22 cellular contexts compared by ENCODE assay signal in the genomic region with DNA sequence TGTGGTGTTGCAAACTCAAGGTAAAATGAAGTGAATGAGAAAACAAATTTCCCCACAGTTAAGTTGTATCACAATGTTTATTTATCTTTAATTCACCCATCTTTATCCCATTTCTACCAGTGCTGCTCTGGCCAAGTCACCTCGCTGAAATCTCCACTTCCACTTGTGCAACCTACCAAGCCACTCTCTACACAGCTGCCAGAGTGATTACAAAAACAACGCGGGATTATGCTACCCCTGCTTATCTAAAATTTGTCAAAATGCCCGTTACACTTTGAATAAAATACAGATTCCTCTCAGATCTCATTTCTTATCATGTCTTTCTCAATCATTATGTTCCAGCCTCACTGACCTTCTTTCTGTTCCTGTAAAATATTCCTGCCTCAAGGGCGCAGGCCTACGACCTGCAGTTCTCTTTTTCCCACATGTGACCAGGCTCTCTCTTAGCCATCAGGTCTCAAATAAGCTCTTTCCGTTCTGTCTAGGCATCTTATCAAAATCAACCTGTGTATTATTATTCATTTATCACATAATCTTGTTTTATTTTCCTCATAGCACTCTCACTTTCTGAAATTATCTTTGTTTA.
"Had no signal": no experiment of that assay in that cellular context is flagged by ENCODE, and none has a peak within 500 bp of the region (broad histone marks: within the 10 kb centered on the region; RNA-seq: fewer than 3 reads in every experiment).

No MANE protein-coding gene starts in this region.

- H3K36me3 ChIP-seq: colonic mucosa, heart right ventricle, upper lobe of left lung had no signal

- H3K4me3 Mint-ChIP-seq: activated naive CD4-positive, alpha-beta T cell treated with anti-CD3 and anti-CD28 coated beads, Interleukin-2, amount 50 U/mL, for 24 hours; endodermal cell; immature natural killer cell; nephron had no signal

- H3K9me3 Mint-ChIP-seq: activated naive CD4-positive, alpha-beta T cell treated with anti-CD3 and anti-CD28 coated beads, Interleukin-2, amount 50 U/mL, for 24 hours; endodermal cell; immature natural killer cell; nephron had no signal

- H3K9me3 ChIP-seq: body of pancreas, colonic mucosa, heart right ventricle, testis, upper lobe of left lung had no signal

- H3K4me1 ChIP-seq: body of pancreas, colonic mucosa, upper lobe of left lung had no signal

- H3K27ac ChIP-seq: body of pancreas, colonic mucosa, epithelial cell of prostate, heart right ventricle, upper lobe of left lung had no signal

- H3K27me3 ChIP-seq: body of pancreas, colonic mucosa, heart right ventricle, testis, upper lobe of left lung had no signal

- H3K4me1 Mint-ChIP-seq: activated naive CD4-positive, alpha-beta T cell treated with anti-CD3 and anti-CD28 coated beads, Interleukin-2, amount 50 U/mL, for 24 hours; immature natural killer cell had no signal

- H3K36me3 Mint-ChIP-seq: activated naive CD4-positive, alpha-beta T cell treated with anti-CD3 and anti-CD28 coated beads, Interleukin-2, amount 50 U/mL, for 24 hours; immature natural killer cell had no signal

- H3K27ac Mint-ChIP-seq: activated naive CD4-positive, alpha-beta T cell treated with anti-CD3 and anti-CD28 coated beads, Interleukin-2, amount 50 U/mL, for 24 hours; endodermal cell; immature natural killer cell; nephron had no signal

- DNase-seq: activated CD4-positive, alpha-beta T cell treated with anti-CD3 and anti-CD28 coated beads, Interleukin-2, amount 50 U/mL, for 1 hour; activated CD4-positive, CD25-positive, alpha-beta regulatory T cell treated with anti-CD3 and anti-CD28 coated beads, Interleukin-2, amount 50 U/mL, for 72 hours; activated CD8-positive, alpha-beta memory T cell treated with anti-CD3 and anti-CD28 coated beads for 24 hours; activated CD8-positive, alpha-beta memory T cell treated with anti-CD3 and anti-CD28 coated beads, Interleukin-2, amount 50 U/mL, for 48 hours; activated gamma-delta T cell; body of pancreas; central memory CD4-positive, alpha-beta T cell; colonic mucosa; endodermal cell; heart right ventricle; immature natural killer cell; midbrain; posterior cingulate gyrus; small intestine; stimulated activated CD4-positive, alpha-beta T cell treated with anti-CD3 and anti-CD28 coated beads, Interleukin-4, amount 100 ng/mL, for 1 hour; T1000; testis; upper lobe of left lung had no signal

- ATAC-seq: body of pancreas had no signal

- H3K4me3 ChIP-seq: body of pancreas, colonic mucosa, heart right ventricle, lung, testis, upper lobe of left lung had no signal
